ENCODE assay signal across 21 cellular contexts in the genomic region with DNA sequence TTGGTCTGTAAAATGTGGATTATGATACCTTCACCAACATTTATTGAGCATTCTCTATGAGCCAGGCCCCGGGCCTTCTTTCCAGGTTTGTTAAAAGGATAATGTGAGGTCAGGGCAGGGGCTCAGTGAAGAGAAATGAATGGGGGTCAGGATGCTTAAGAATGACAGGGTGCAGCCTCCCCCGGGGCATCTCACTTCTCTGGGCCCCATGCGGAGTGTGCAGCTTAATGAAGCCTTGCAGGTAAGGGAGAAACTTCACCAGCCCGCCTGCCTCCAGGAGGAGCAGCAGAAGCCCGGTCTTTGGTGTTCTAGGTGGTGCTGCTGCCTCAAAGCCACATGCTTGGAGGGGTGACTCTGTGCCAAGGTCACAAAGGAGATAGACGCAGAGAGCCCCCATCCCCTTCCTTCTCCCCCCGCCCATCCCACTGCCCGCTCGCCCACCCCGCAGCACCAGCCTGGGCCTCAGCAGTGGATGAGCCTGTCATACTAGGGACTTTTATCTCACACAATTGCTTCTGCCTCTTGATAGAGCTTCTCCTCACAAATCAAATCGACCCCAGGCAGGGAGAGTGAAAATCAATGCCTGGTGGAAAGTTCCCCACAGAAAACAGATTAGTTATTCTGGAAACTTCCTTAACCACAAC.
DNase-seq lines count a peak whose midpoint lies in the region; ATAC-seq and TF ChIP-seq lines count a peak whose summit lies in the region.
"Had no signal": no experiment of that assay in that cellular context is flagged by ENCODE, and none has a peak within 500 bp of the region (broad histone marks: within the 10 kb centered on the region; RNA-seq: fewer than 3 reads in every experiment).

No MANE protein-coding gene starts in this region.

- H2BK12ac ChIP-seq in H9 (ENCODE audit: insufficient read length, low read depth, low read length): no peak overlapping the region

- H3K4me3 Mint-ChIP-seq in H9: no peak overlapping the region
- H3K4me3 Mint-ChIP-seq: CD4-positive, CD25-positive, alpha-beta regulatory T cell; IgD-negative memory B cell had no signal

- no peak for ATAC-seq in lower lobe of right lung

- H3K9ac ChIP-seq in H9 (ENCODE audit: extremely low read depth, insufficient read length, low read length): no peak overlapping the region

- H4K5ac ChIP-seq in H9 (ENCODE audit: insufficient read length, low read depth, low read length): no peak overlapping the region

- H3K4me1 Mint-ChIP-seq in H9: peaks cover 4 to 7% of the 10 kb centered on the region in 2 experiments; a peak in 3 of 4 replicates
- H3K4me1 Mint-ChIP-seq: CD4-positive, CD25-positive, alpha-beta regulatory T cell had no signal

- H3K4ac ChIP-seq in H9 (ENCODE audit: low read depth, low read length): no peak overlapping the region

- H3K36me3 ChIP-seq in left ventricle myocardium inferior (no peaks in the 10 kb centered on the region), lower lobe of right lung (no peaks in the 10 kb centered on the region)
- H3K36me3 ChIP-seq: HAP-1 had no signal

- H4K8ac ChIP-seq in H9 (replicated peaks; ENCODE audit: insufficient read length, low read depth, low read length): no peak overlapping the region

- H3K56ac ChIP-seq in H9 (ENCODE audit: insufficient read length, low read depth, low read length): no peak overlapping the region

- TF ChIP-seq CTCF in left ventricle myocardium inferior (IDR thresholded peaks at IDR 0.05; ENCODE audit: borderline replicate concordance): no peak
- no peak for TF ChIP-seq CTCF in H9 (conservative IDR thresholded peaks at IDR 0.05)
- no peak for TF ChIP-seq CTCF in lower lobe of right lung (IDR thresholded peaks at IDR 0.05)

- no peaks in the 10 kb centered on the region for H3K23me2 ChIP-seq in H9 (ENCODE audit: insufficient read length, low read depth, low read length, poor library complexity, severe bottlenecking)

- no peaks in the 10 kb centered on the region for H3K4me1 ChIP-seq in left ventricle myocardium inferior
- no peaks in the 10 kb centered on the region for H3K4me1 ChIP-seq in H9 (ENCODE audit: insufficient read depth, low read length)
- H3K4me1 ChIP-seq in lower lobe of right lung: no peaks in the 10 kb centered on the region
- H3K4me1 ChIP-seq: Caco-2, HAP-1 had no signal

- no peaks in the 10 kb centered on the region for H3K79me1 ChIP-seq in H9 (ENCODE audit: insufficient read depth, low read depth, low read length, poor library complexity, severe bottlenecking)

- H3K79me2 ChIP-seq in H9 (ENCODE audit: insufficient read depth, low read length): no peaks in the 10 kb centered on the region

- H3K4me3 ChIP-seq in left ventricle myocardium inferior: no peak overlapping the region
- no peak overlapping the region for H3K4me3 ChIP-seq in lower lobe of right lung
- H3K4me3 ChIP-seq: HAP-1 had no signal

- H3K27me3 Mint-ChIP-seq in H9 (ENCODE audit: low read depth): no peaks in the 10 kb centered on the region; the same call in 1 of the 2 replicates
- H3K27me3 Mint-ChIP-seq: CD4-positive, CD25-positive, alpha-beta regulatory T cell had no signal

- H3K18ac ChIP-seq in H9 (ENCODE audit: insufficient read length, low read depth, low read length): no peak overlapping the region

- H4K91ac ChIP-seq in H9 (ENCODE audit: insufficient read length, low read depth, low read length): no peak overlapping the region

- no peaks in the 10 kb centered on the region for H4K20me1 ChIP-seq in H9 (ENCODE audit: control insufficient read depth, insufficient read depth, insufficient read length)

- no peak overlapping the region for H2BK5ac ChIP-seq in H9 (ENCODE audit: insufficient read length, low read length)

- H2AK5ac ChIP-seq in H9 (ENCODE audit: insufficient read length, low read length): no peak overlapping the region

- H2BK20ac ChIP-seq in H9 (ENCODE audit: low read depth, low read length, poor library complexity, severe bottlenecking): no peak overlapping the region

- no peak overlapping the region for H3K23ac ChIP-seq in H9 (ENCODE audit: insufficient read length, low read depth, low read length)

- H3K27ac ChIP-seq in left ventricle myocardium inferior (replicated peaks) (no peak overlapping the region), H9 (ENCODE audit: insufficient read length, low read depth, low read length) (no peak overlapping the region), lower lobe of right lung (no peak overlapping the region), caudate nucleus (ENCODE audit: low read depth, low read length) (no peak overlapping the region)

- WGBS in H9 (ENCODE audit: extremely low coverage, insufficient read length, low lambda C conversion rate): no CpG with 5 or more reads among the region's 11 CpGs

- H3K4me2 ChIP-seq in H9 (ENCODE audit: insufficient read depth, insufficient read length, low read length): no peak overlapping the region

- H2BK120ac ChIP-seq in H9 (ENCODE audit: low read depth, low read length, poor library complexity, severe bottlenecking): no peak overlapping the region

- intact Hi-C loops in cardiac septum (cut with DNase I) (no loop called here), left ventricle myocardium inferior (cut with micrococcal nuclease) (no loop called here), lower lobe of right lung (cut with DNase I) (no loop called here)

- no peak overlapping the region for H3T11ph ChIP-seq in H9 (ENCODE audit: low read length)

- H3K27me3 ChIP-seq in left ventricle myocardium inferior (ENCODE audit: low read depth) (peaks cover 34% of the 10 kb centered on the region), H9 (ENCODE audit: insufficient read depth, low read length) (no peaks in the 10 kb centered on the region), lower lobe of right lung (ENCODE audit: low read depth) (no peaks in the 10 kb centered on the region)

- DNase-seq in cardiac septum (ENCODE audit: low spot score) (peak; percentile 46), left ventricle myocardium inferior (no peak), H9 (peak; percentile 32), lower lobe of right lung (peak; percentile 21), putamen (ENCODE audit: low spot score) (no peak), germinal center (ENCODE audit: low spot score) (no peak), caudate nucleus (lab: John Stamatoyannopoulos, UW) (no peak)
- DNase-seq: CD4-positive, CD25-positive, alpha-beta regulatory T cell; DMS153; GF-D8; Karpas-422; NCI-H1436; NCI-H1930; NCI-H226; NCI-H524; NCI-H82; OCI-M1; SHP77 treated with DMSO at 0.1 percent for 48 hours had no signal

- H2BK15ac ChIP-seq in H9 (ENCODE audit: low read depth, low read length): no peak overlapping the region

- H3K9me3 ChIP-seq in left ventricle myocardium inferior (replicated peaks) (no peaks in the 10 kb centered on the region), H9 (ENCODE audit: control insufficient read depth, low read depth, low read length) (no peaks in the 10 kb centered on the region), lower lobe of right lung (no peaks in the 10 kb centered on the region)
- H3K9me3 ChIP-seq: Caco-2, HAP-1 had no signal

- H2AFZ ChIP-seq in H9 (ENCODE audit: low read length): no peak overlapping the region

- H3K14ac ChIP-seq in H9 (ENCODE audit: insufficient read depth, low read length): no peak overlapping the region

- no peaks in the 10 kb centered on the region; a peak in 1 of 5 replicates for H3K9me3 Mint-ChIP-seq in H9
- H3K9me3 Mint-ChIP-seq: CD4-positive, CD25-positive, alpha-beta regulatory T cell; IgD-negative memory B cell had no signal

- no peak overlapping the region for H3K27ac Mint-ChIP-seq in H9
- H3K27ac Mint-ChIP-seq: CD4-positive, CD25-positive, alpha-beta regulatory T cell; IgD-negative memory B cell had no signal

- H3K36me3 Mint-ChIP-seq in H9 (ENCODE audit: insufficient read depth in 1 of 3, low read depth in 3 of 3): no peaks in the 10 kb centered on the region
- H3K36me3 Mint-ChIP-seq: CD4-positive, CD25-positive, alpha-beta regulatory T cell; IgD-negative memory B cell had no signal

Comparison
In these comparisons a context has a peak if more than half of its experiments do, and no peak if none do; other contexts are left out.
1. DNase-seq: peak in cardiac septum (single experiment), H9 (single experiment) and lower lobe of right lung (single experiment); none in left ventricle myocardium inferior (single experiment), putamen (single experiment), germinal center (single experiment) and caudate nucleus (0 of 61).